Comparison of ENCODE assay signal across 7 cellular contexts in genomic region chr9:12813960-12814876, GRCh38. TPM values are rescaled to one million over a fixed set of nuclear protein-coding genes. Genes with fewer than 3 reads are reported as not detected.
A peak's percentile ranks its signal among the peaks of the same experiment; 100 is the strongest.
DNase-seq lines count a peak whose midpoint lies in the region; ATAC-seq and TF ChIP-seq lines count a peak whose summit lies in the region.

No MANE protein-coding gene starts in this region.

- H3K27me3 ChIP-seq in HCT116 (ENCODE audit: insufficient read depth, low read length): no peaks in the 10 kb centered on the region
- H3K27me3 ChIP-seq in breast epithelium: no peaks in the 10 kb centered on the region
- no peaks in the 10 kb centered on the region for H3K27me3 ChIP-seq in thyroid gland
- no peaks in the 10 kb centered on the region for H3K27me3 ChIP-seq in neural progenitor cell

- no peaks in the 10 kb centered on the region for H4K20me1 ChIP-seq in HCT116 (ENCODE audit: insufficient read depth)
- no peaks in the 10 kb centered on the region for H4K20me1 ChIP-seq in neural progenitor cell (ENCODE audit: low read depth)

- intact Hi-C loops in HCT116 (cut with micrococcal nuclease): loop anchor here (1.0 to 5.0 kb wide), 4 partner anchors 30 to 92 kb away; no protein-coding TSS in a partner anchor
- intact Hi-C loops in breast epithelium (cut with DNase I; ENCODE audit: low total_unique reads): no loop called here
- intact Hi-C loops in thyroid gland (cut with DNase I): no loop called here

- TF ChIP-seq CTCF in HCT116 (IDR thresholded peaks at IDR 0.05 in 2 of 3, conservative IDR thresholded peaks at IDR 0.05 in 1 of 3; ENCODE audit: borderline replicate concordance in 1 of 3, insufficient read depth in 1 of 3, low read depth in 2 of 3, low read length in 2 of 3): peak in 2 of 3 experiments; percentile 36 to 46; a peak in 4 of 6 replicates
- TF ChIP-seq CTCF in breast epithelium (IDR thresholded peaks at IDR 0.05): no peak
- no peak for TF ChIP-seq CTCF in thyroid gland (IDR thresholded peaks at IDR 0.05)
- TF ChIP-seq CTCF in neural progenitor cell (IDR thresholded peaks at IDR 0.05): no peak

- no peaks in the 10 kb centered on the region for H3K27me3 Mint-ChIP-seq in neural progenitor cell (ENCODE audit: insufficient read depth, low read depth)

- H3K9ac ChIP-seq in HCT116 (ENCODE audit: low read length) (peak overlapping the region; percentile 53), neural progenitor cell (no peak overlapping the region)

- no peaks in the 10 kb centered on the region for H3K9me2 ChIP-seq in HCT116 (ENCODE audit: insufficient read depth)

- H3K9me3 ChIP-seq in HCT116 (ENCODE audit: control insufficient read depth in 1 of 2, insufficient read depth in 1 of 2, low read depth in 1 of 2, low read length in 2 of 2) (no peaks in the 10 kb centered on the region), breast epithelium (no peaks in the 10 kb centered on the region), thyroid gland (no peaks in the 10 kb centered on the region), neural progenitor cell (ENCODE audit: low read depth) (no peaks in the 10 kb centered on the region)

- CTCF ChIA-PET in HCT116 (lab: Charles Lee): interaction anchor here (1.3 kb wide), 1 partner anchor 38 kb away, joined by 6 read pairs; no protein-coding TSS in a partner anchor

- H3K4me2 ChIP-seq in HCT116 (ENCODE audit: low read length) (peak overlapping the region; percentile 73), neural progenitor cell (no peak overlapping the region)

- TF ChIP-seq POLR2A in HCT116 (IDR thresholded peaks at IDR 0.05; ENCODE audit: borderline replicate concordance, extremely low read depth, insufficient read depth, insufficient read length): no peak
- no peak for TF ChIP-seq POLR2A in breast epithelium (IDR thresholded peaks at IDR 0.05)
- no peak for TF ChIP-seq POLR2A in thyroid gland (IDR thresholded peaks at IDR 0.05)

- H3K36me3 ChIP-seq in HCT116 (ENCODE audit: control insufficient read depth in 1 of 2, insufficient read depth in 2 of 2, low read length in 2 of 2) (no peaks in the 10 kb centered on the region), breast epithelium (no peaks in the 10 kb centered on the region), thyroid gland (no peaks in the 10 kb centered on the region), neural progenitor cell (no peaks in the 10 kb centered on the region)

- no peaks in the 10 kb centered on the region for H3K9me3 Mint-ChIP-seq in neural progenitor cell

- H3K36me3 Mint-ChIP-seq in neural progenitor cell: no peaks in the 10 kb centered on the region

- H2AFZ ChIP-seq in HCT116 (ENCODE audit: low read depth, low read length, poor library complexity, severe bottlenecking) (peak overlapping the region; percentile 85), neural progenitor cell (replicated peaks) (no peak overlapping the region)

- ATAC-seq in HCT116 (peak; percentile 90), HG03025 (IDR thresholded peaks at IDR 0.05; ENCODE audit: low FRiP score, unreplicated experiment) (no peak)

- TF ChIP-seq RAD21 in HCT116 (IDR thresholded peaks at IDR 0.05; ENCODE audit: low read depth): peak; percentile 19

- H3K4me1 Mint-ChIP-seq in neural progenitor cell: peaks cover 3% of the 10 kb centered on the region

- no peaks in the 10 kb centered on the region for H3F3A ChIP-seq in neural progenitor cell (ENCODE audit: low read depth)

- H3K4me3 Mint-ChIP-seq in neural progenitor cell: no peak overlapping the region

- H3K79me2 ChIP-seq in HCT116 (ENCODE audit: insufficient read depth, low read length) (no peaks in the 10 kb centered on the region), neural progenitor cell (ENCODE audit: low read depth) (no peaks in the 10 kb centered on the region)

- POLR2A ChIA-PET in HCT116 (lab: Charles Lee): interaction anchor here (1.1 to 3.2 kb wide), 6 partner anchors 14 to 75 kb away, joined by 3 to 19 read pairs (median 4); partner anchors contain the start of gene LURAP1L

- H3K4me3 ChIP-seq in HCT116 (replicated peaks in 1 of 2; ENCODE audit: low read depth in 1 of 2, low read length in 2 of 2): peak overlapping the region; percentile 32 to 45
- no peak overlapping the region for H3K4me3 ChIP-seq in breast epithelium
- no peak overlapping the region for H3K4me3 ChIP-seq in thyroid gland (replicated peaks in 1 of 3)
- no peak overlapping the region for H3K4me3 ChIP-seq in neural progenitor cell

- BruUV-seq in HCT116 (replicated peaks; lab: Mats Ljungman, UMichigan): no TSS peak

- no peak overlapping the region for H3K27ac Mint-ChIP-seq in neural progenitor cell

- H3K27ac ChIP-seq in HCT116 (ENCODE audit: low read depth, low read length): peak overlapping the region; percentile 78
- peak overlapping the region; percentile 53 to 75 for H3K27ac ChIP-seq in breast epithelium
- peak overlapping the region in 2 of 3 donors; percentile 14 to 31 for H3K27ac ChIP-seq in thyroid gland
- no peak overlapping the region for H3K27ac ChIP-seq in neural progenitor cell

- RAD21 ChIA-PET in HCT116 (lab: Charles Lee; ENCODE audit: low non-redundant PET in 1 of 2, low total read pairs in 2 of 2, uncharacterized antibody in 2 of 2, unreplicated experiment in 2 of 2): interaction anchor here in 1 of 2 experiments (2.4 kb wide), 1 partner anchor 30 kb away, joined by 8 read pairs; no protein-coding TSS in a partner anchor

- H3K4me1 ChIP-seq in HCT116 (ENCODE audit: control insufficient read depth in 1 of 2, insufficient read depth in 2 of 2, low read length in 2 of 2): peaks cover 29 to 43% of the 10 kb centered on the region in 2 experiments; a peak in 3 of 4 replicates
- H3K4me1 ChIP-seq in breast epithelium: peaks cover 0 to 7% of the 10 kb centered on the region in 2 donors
- peaks cover 8 to 12% of the 10 kb centered on the region in 2 donors for H3K4me1 ChIP-seq in thyroid gland
- H3K4me1 ChIP-seq in neural progenitor cell: peaks cover 9% of the 10 kb centered on the region

- DNase-seq in HCT116 (ENCODE audit: low read depth, low spot score) (peak; percentile 97), NCI-H2196 treated with DMSO at 0.1 percent for 48 hours (lab: John Stamatoyannopoulos, UW; ENCODE audit: unreplicated experiment) (peak; percentile 95), breast epithelium (ENCODE audit: low spot score in 2 of 2) (peak in 1 of 2 donors; percentile 44), left kidney (ENCODE audit: low read depth, low spot score) (peak; percentile 83), thyroid gland (peak in 1 of 2 donors; percentile 8), neural progenitor cell (ENCODE audit: low spot score) (no peak)

- WGBS in thyroid gland, 2 donors: 64 to 73% methylated on average over 6 of the region's 6 CpGs

TF ChIP-seq in HCT116, 20 proteins besides CTCF, POLR2A, EP300 and RAD21 (continues in another document):
- TF ChIP-seq, protein P1, sequence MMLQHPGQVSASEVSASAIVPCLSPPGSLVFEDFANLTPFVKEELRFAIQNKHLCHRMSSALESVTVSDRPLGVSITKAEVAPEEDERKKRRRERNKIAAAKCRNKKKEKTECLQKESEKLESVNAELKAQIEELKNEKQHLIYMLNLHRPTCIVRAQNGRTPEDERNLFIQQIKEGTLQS (IDR thresholded peaks at IDR 0.05): peak; percentile 94
- TF ChIP-seq SIN3A (IDR thresholded peaks at IDR 0.05; ENCODE audit: low read depth): peak; percentile 64; the same call in 1 of the 2 replicates
- TF ChIP-seq SP1 (IDR thresholded peaks at IDR 0.05; ENCODE audit: low read depth): peak; percentile 97
- no peak for TF ChIP-seq EZH2 (IDR thresholded peaks at IDR 0.05)
- TF ChIP-seq FOSL1 (IDR thresholded peaks at IDR 0.05; ENCODE audit: low read depth): peak; percentile 95
- TF ChIP-seq JUND (IDR thresholded peaks at IDR 0.05): peak; percentile 94
- no peak for TF ChIP-seq YY1 (IDR thresholded peaks at IDR 0.05; ENCODE audit: extremely low read depth, insufficient replicate concordance, low read depth, low read length)
- no peak for TF ChIP-seq ZBTB33 (IDR thresholded peaks at IDR 0.05; ENCODE audit: extremely low read depth, insufficient replicate concordance, low read length)
- TF ChIP-seq EZH2phosphoT487 (IDR thresholded peaks at IDR 0.05; ENCODE audit: borderline replicate concordance): no peak
- TF ChIP-seq ELF1 (IDR thresholded peaks at IDR 0.05; ENCODE audit: borderline replicate concordance, low read depth): no peak; the same call in 1 of the 2 replicates
- TF ChIP-seq, protein P2, sequence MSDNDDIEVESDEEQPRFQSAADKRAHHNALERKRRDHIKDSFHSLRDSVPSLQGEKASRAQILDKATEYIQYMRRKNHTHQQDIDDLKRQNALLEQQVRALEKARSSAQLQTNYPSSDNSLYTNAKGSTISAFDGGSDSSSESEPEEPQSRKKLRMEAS (IDR thresholded peaks at IDR 0.05): peak; percentile 88

RNA-seq across cellular contexts. Expression of gene LURAP1L, which starts 39.4 kb away (rescaled TPM):
- total RNA-seq in HCT116 (2021; ENCODE audit: unreplicated experiment) (13.3 TPM), breast epithelium (10 to 100 TPM; 12.3 to 25.2 (median 24.1) TPM), thyroid gland (1 to 10 TPM; 2.3 to 4.7 (median 3.2) TPM), neural progenitor cell (ENCODE audit: low replicate concordance) (0.75 and 0.77 TPM in 2 replicates)
- polyA plus RNA-seq in HCT116 (2012): 24.9 and 29.0 TPM in 2 replicates

Comparison
In these comparisons a context has a peak if more than half of its experiments do, and no peak if none do; other contexts are left out.
1. H3K4me3 ChIP-seq: peak in HCT116 (2 of 2); none in breast epithelium (0 of 3), thyroid gland (0 of 3) and neural progenitor cell (single experiment).
2. CTCF ChIP-seq: peak in HCT116 (2 of 3); none in breast epithelium (0 of 3), thyroid gland (0 of 6) and neural progenitor cell (single experiment).